19 cellular contexts compared by ENCODE assay signal in the genomic region with DNA sequence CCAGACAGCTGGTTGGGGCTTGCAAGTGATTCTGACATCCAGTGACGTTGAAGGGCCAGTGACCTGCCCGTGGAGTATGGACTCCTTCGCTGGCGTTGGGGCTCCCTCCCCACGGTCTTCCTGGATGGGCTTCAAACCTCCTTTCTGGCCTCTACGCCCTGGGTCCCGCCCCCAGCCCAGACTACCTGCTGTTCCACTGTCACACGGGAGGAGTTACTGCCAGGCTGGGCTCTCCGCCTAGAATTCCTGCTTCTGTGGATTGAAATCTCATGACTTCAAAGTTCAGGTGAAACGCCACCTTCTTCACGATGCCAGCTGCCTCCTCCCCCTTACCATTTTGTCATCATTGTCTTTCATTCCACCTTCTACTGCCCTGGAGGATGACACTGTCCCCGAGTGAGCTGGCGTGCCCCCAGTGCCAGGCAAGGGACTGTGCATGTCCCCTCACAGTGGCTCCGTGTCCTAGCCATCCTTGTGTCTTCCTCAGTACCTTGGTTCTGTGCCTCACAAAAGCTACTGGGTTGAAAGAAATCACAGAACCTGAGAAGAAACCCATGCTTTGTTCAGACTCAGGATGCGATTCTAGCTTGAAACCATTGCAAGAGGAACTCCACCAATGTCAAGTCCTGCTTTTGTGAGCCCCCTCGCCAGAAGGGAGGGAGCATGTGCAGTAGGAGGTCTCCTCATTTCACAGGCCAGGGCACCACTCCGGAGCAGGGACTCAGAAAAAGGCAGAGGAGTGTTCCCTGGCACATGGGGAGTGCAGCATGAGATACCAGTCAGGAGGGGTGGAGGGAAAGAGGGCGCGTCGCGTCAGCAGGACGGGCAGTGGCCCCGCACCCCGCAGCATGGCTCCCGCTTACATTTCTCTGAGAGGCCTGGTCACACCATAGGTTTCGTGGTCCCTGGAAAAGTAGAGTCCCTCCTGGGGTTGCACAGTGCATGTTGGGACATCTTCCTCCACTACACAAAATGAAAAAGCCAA. TPM values are rescaled to one million over a fixed set of nuclear protein-coding genes. Genes with fewer than 3 reads are reported as not detected.
A peak's percentile ranks its signal among the peaks of the same experiment; 100 is the strongest.
DNase-seq lines count a peak whose midpoint lies in the region; ATAC-seq and TF ChIP-seq lines count a peak whose summit lies in the region.
"Had no signal": no experiment of that assay in that cellular context is flagged by ENCODE, and none has a peak within 500 bp of the region (broad histone marks: within the 10 kb centered on the region; RNA-seq: fewer than 3 reads in every experiment).

No MANE protein-coding gene starts in this region.

- H3K23ac ChIP-seq in neuronal stem cell (ENCODE audit: low read depth, low read length, poor library complexity): peak overlapping the region; percentile 25

- H2AK5ac ChIP-seq in neuronal stem cell (ENCODE audit: low read depth, low read length): no peak overlapping the region

- no peak overlapping the region for H2BK12ac ChIP-seq in neuronal stem cell (ENCODE audit: low read length)

- H3K27ac ChIP-seq in right cardiac atrium (ENCODE audit: low read length) (no peak overlapping the region), right atrium auricular region (no peak overlapping the region), neuronal stem cell (replicated peaks; ENCODE audit: low read length) (no peak overlapping the region), upper lobe of right lung (no peak overlapping the region)
- H3K27ac ChIP-seq in effector memory CD4-positive, alpha-beta T cell (ENCODE audit: insufficient read depth, low read length, poor library complexity, severe bottlenecking): no peak overlapping the region
- H3K27ac ChIP-seq: GM23248, SK-N-MC had no signal

- peak; percentile 22 to 26 for ATAC-seq in right cardiac atrium
- peak; percentile 4 for ATAC-seq in upper lobe of right lung
- ATAC-seq: CD8-positive, alpha-beta T cell; HCT116 had no signal

- no peak overlapping the region for H3K14ac ChIP-seq in neuronal stem cell (ENCODE audit: low read length)

- H3K18ac ChIP-seq in neuronal stem cell (ENCODE audit: low read length): peak overlapping the region; percentile 62

- no peak overlapping the region for H3K4me2 ChIP-seq in neuronal stem cell (ENCODE audit: insufficient read depth, low read length, poor library complexity, severe bottlenecking)

- DNase-seq in right cardiac atrium (peak in 1 of 3 donors; percentile 43), right atrium auricular region (ENCODE audit: low spot score) (no peak), left kidney (ENCODE audit: low read depth, low spot score) (peak; percentile 50), neuronal stem cell (ENCODE audit: low spot score) (no peak), upper lobe of right lung (no peak), DMS153 (lab: John Stamatoyannopoulos, UW) (no peak), GM13977 (ENCODE audit: low spot score) (no peak)
- no peak for DNase-seq in effector memory CD4-positive, alpha-beta T cell
- DNase-seq: Calu3; CD8-positive, alpha-beta T cell; DMS79; GM23248; NCI-H1105 treated with DMSO at 0.1 percent for 48 hours; NCI-H1694; NCI-H2081 treated with DMSO at 0.1 percent for 48 hours had no signal

- H3K27me3 ChIP-seq in right cardiac atrium (ENCODE audit: control insufficient read depth, insufficient read depth) (no peaks in the 10 kb centered on the region), right atrium auricular region (no peaks in the 10 kb centered on the region), neuronal stem cell (ENCODE audit: control insufficient read depth in 3 of 3, insufficient read depth in 3 of 3, low read depth in 1 of 3, low read length in 3 of 3) (peaks cover 0 to 70% (median 0%) of the 10 kb centered on the region in 3 experiments), upper lobe of right lung (peaks cover 29% of the 10 kb centered on the region)
- no peaks in the 10 kb centered on the region for H3K27me3 ChIP-seq in effector memory CD4-positive, alpha-beta T cell (replicated peaks; ENCODE audit: control insufficient read depth, insufficient read depth, low read length, poor library complexity, severe bottlenecking)
- H3K27me3 ChIP-seq: Peyer's patch had no signal

- H3K79me1 ChIP-seq in neuronal stem cell (ENCODE audit: low read depth, low read length): no peaks in the 10 kb centered on the region

- H3K36me3 ChIP-seq in right atrium auricular region (no peaks in the 10 kb centered on the region), neuronal stem cell (replicated peaks in 1 of 2; ENCODE audit: control insufficient read depth in 2 of 2, insufficient read depth in 2 of 2, low read length in 2 of 2) (no peaks in the 10 kb centered on the region), upper lobe of right lung (no peaks in the 10 kb centered on the region)
- no peaks in the 10 kb centered on the region for H3K36me3 ChIP-seq in effector memory CD4-positive, alpha-beta T cell (ENCODE audit: control insufficient read depth, insufficient read depth, low read length)
- H3K36me3 ChIP-seq: Peyer's patch had no signal

- H2BK120ac ChIP-seq in neuronal stem cell (ENCODE audit: low read depth, low read length): no peak overlapping the region

- H2BK5ac ChIP-seq in neuronal stem cell (ENCODE audit: low read length): no peak overlapping the region

- in situ Hi-C loops in GM13977 (cut with MboI; ENCODE audit: low pct_unique_long_range_greater_than_20kb, low sequenced_read_pairs, unreplicated experiment): no loop called here

- H2AFZ ChIP-seq in neuronal stem cell (ENCODE audit: low read length): no peak overlapping the region
- H2AFZ ChIP-seq: GM23248 had no signal

- H3K4ac ChIP-seq in neuronal stem cell (ENCODE audit: low read length): no peak overlapping the region

- H4K8ac ChIP-seq in neuronal stem cell (ENCODE audit: low read depth, low read length): no peak overlapping the region

- 80% methylated on average over 26 of the region's 26 CpGs for WGBS in right cardiac atrium
- no CpG with 5 or more reads among the region's 26 CpGs for WGBS in neuronal stem cell (ENCODE audit: extremely low coverage in 2 of 2, insufficient read length in 2 of 2, insufficient replicate concordance in 1 of 2), 2 donors

- H3K9me3 ChIP-seq in right cardiac atrium (ENCODE audit: control insufficient read depth, low read length): no peaks in the 10 kb centered on the region
- no peaks in the 10 kb centered on the region for H3K9me3 ChIP-seq in right atrium auricular region
- H3K9me3 ChIP-seq in neuronal stem cell (replicated peaks in 1 of 2; ENCODE audit: control insufficient read depth in 2 of 2, insufficient read depth in 1 of 2, low read depth in 1 of 2, low read length in 2 of 2): peaks cover 0 to 26% of the 10 kb centered on the region in 2 donors
- no peaks in the 10 kb centered on the region for H3K9me3 ChIP-seq in upper lobe of right lung
- no peaks in the 10 kb centered on the region for H3K9me3 ChIP-seq in effector memory CD4-positive, alpha-beta T cell (ENCODE audit: control insufficient read depth, low read length)
- H3K9me3 ChIP-seq: Peyer's patch had no signal

- H4K91ac ChIP-seq in neuronal stem cell (ENCODE audit: low read depth, low read length, poor library complexity): no peak overlapping the region

- intact Hi-C loops in right cardiac atrium (cut with DNase I): no loop called here
- intact Hi-C loops in upper lobe of right lung (cut with DNase I): no loop called here

- H3K4me1 ChIP-seq in right cardiac atrium (ENCODE audit: control insufficient read depth, insufficient read depth, low read length) (no peaks in the 10 kb centered on the region), right atrium auricular region (no peaks in the 10 kb centered on the region), neuronal stem cell (ENCODE audit: control insufficient read depth in 2 of 2, insufficient read depth in 1 of 2, low read depth in 1 of 2, low read length in 2 of 2) (no peaks in the 10 kb centered on the region), upper lobe of right lung (no peaks in the 10 kb centered on the region)
- H3K4me1 ChIP-seq in effector memory CD4-positive, alpha-beta T cell (ENCODE audit: control insufficient read depth, insufficient read depth, low read length, poor library complexity, severe bottlenecking): no peaks in the 10 kb centered on the region

- no peak overlapping the region for H2BK15ac ChIP-seq in neuronal stem cell (ENCODE audit: low read length)

- TF ChIP-seq CTCF in right atrium auricular region (IDR thresholded peaks at IDR 0.05): no peak
- TF ChIP-seq CTCF in upper lobe of right lung (IDR thresholded peaks at IDR 0.05): no peak
- no peak for TF ChIP-seq CTCF in GM13977 (IDR thresholded peaks at IDR 0.05; ENCODE audit: extremely low read depth, insufficient read depth, missing control alignments)

- H3K4me3 ChIP-seq in right cardiac atrium (ENCODE audit: low read length) (no peak overlapping the region), right atrium auricular region (no peak overlapping the region), neuronal stem cell (ENCODE audit: low read length in 2 of 2) (peak overlapping the region in 1 of 2 donors; percentile 13), upper lobe of right lung (no peak overlapping the region)
- H3K4me3 ChIP-seq in effector memory CD4-positive, alpha-beta T cell (ENCODE audit: insufficient read depth, low read depth, low read length, poor library complexity, severe bottlenecking): no peak overlapping the region
- H3K4me3 ChIP-seq: GM23248, Peyer's patch, SK-N-MC had no signal

- no peak overlapping the region for H3K9ac ChIP-seq in neuronal stem cell (ENCODE audit: low read depth, low read length, poor library complexity)
- H3K9ac ChIP-seq: GM23248 had no signal

RNA-seq across cellular contexts. Expression of a gene that starts 11.0 kb away (rescaled TPM):
- total RNA-seq in right cardiac atrium (1 to 10 TPM in 1 of 4 donors, under 1 TPM in 3; 0.46 to 1.4 (median 0.67) TPM), right atrium auricular region (1 to 10 TPM in 1 of 2 donors, under 1 TPM in 1; 0.15 to 1.1 TPM), upper lobe of right lung (3.7 TPM)
- 0.41 TPM for polyA plus RNA-seq in right cardiac atrium
- 0.42 TPM for polyA plus RNA-seq in neuronal stem cell (2013, experiment 1 of 2)
- polyA plus RNA-seq in neuronal stem cell (2013, experiment 2 of 2): 0.48 TPM
- total RNA-seq: Calu3, GM23248 had no signal
- polyA plus RNA-seq: BJ had no signal
